Comparison of ENCODE assay signal across 9 cellular contexts in genomic region chr15:77380033-77380432, GRCh38.
"Had no signal": no experiment of that assay in that cellular context is flagged by ENCODE, and none has a peak within 500 bp of the region (broad histone marks: within the 10 kb centered on the region; RNA-seq: fewer than 3 reads in every experiment).

No MANE protein-coding gene starts in this region.

- H3K4me1 ChIP-seq: HAP-1 had no signal

- ATAC-seq: GM23338, HCT116, K562 had no signal

- H3K36me3 ChIP-seq: HAP-1 had no signal

- H3K27ac ChIP-seq: HL-60 had no signal

- DNase-seq: H7, HFFc6, IMR-90 had no signal

- FAIRE-seq: H1, K562 had no signal

- H3K4me3 ChIP-seq: GM23338, HAP-1, K562 had no signal

- H3K9me3 ChIP-seq: HAP-1 had no signal
